Comparison of ENCODE assay signal across 24 cellular contexts in the genomic region with DNA sequence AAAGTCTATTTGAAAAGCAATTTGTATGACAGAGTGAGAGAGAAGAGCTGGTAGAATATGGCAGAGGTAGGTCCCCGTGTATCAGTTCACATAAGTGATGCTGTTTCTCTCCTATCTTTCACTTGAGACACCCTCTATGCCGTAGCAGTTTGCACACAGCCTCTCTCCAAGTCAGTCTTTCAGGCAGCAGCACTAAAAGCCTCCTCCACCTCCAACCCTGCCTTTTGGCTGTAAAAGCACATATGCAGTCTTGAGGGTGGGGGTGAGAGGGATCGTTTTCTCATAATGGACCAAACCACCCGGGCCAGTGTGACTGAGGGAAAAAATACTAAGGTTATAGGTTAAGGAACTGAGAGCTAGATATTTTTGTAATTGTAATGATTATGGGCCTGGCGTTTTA.
"Had no signal": no experiment of that assay in that cellular context is flagged by ENCODE, and none has a peak within 500 bp of the region (broad histone marks: within the 10 kb centered on the region; RNA-seq: fewer than 3 reads in every experiment).

No MANE protein-coding gene starts in this region.

- H3K27ac ChIP-seq: colonic mucosa, foreskin keratinocyte, heart right ventricle, left ventricle myocardium inferior, lower lobe of right lung, neutrophil, psoas muscle, spleen, stomach had no signal

- H3K27me3 Mint-ChIP-seq: memory B cell; stimulated activated naive B cell treated with anti-CD40 and anti-IgM and Interleukin-4, amounts not matched to agents 10 μg/mL and 1 μg/mL and 100 μg/mL, for 72 hours had no signal

- H3K36me3 ChIP-seq: colonic mucosa, heart right ventricle, left ventricle myocardium inferior, lower lobe of right lung, neutrophil, spleen, stomach had no signal

- ATAC-seq: foreskin keratinocyte; heart right ventricle; lower lobe of right lung; natural killer cell; psoas muscle; sciatic nerve; stimulated activated naive B cell treated with anti-CD40 and anti-IgM and Interleukin-4, amounts not matched to agents 10 μg/mL and 1 μg/mL and 100 μg/mL, for 72 hours had no signal

- H3K9me3 Mint-ChIP-seq: memory B cell; mesothelial cell of epicardium; natural killer cell; stimulated activated naive B cell treated with anti-CD40 and anti-IgM and Interleukin-4, amounts not matched to agents 10 μg/mL and 1 μg/mL and 100 μg/mL, for 72 hours had no signal

- H3K4me3 Mint-ChIP-seq: memory B cell; mesothelial cell of epicardium; natural killer cell; stimulated activated naive B cell treated with anti-CD40 and anti-IgM and Interleukin-4, amounts not matched to agents 10 μg/mL and 1 μg/mL and 100 μg/mL, for 72 hours had no signal

- H3K4me1 ChIP-seq: colonic mucosa, foreskin keratinocyte, heart right ventricle, left ventricle myocardium inferior, lower lobe of right lung, psoas muscle, spleen, stomach had no signal

- FAIRE-seq: endothelial cell of umbilical vein, keratinocyte, urothelium cell line had no signal

- DNase-seq: colonic mucosa; dermis blood vessel endothelial cell; erythroblast; foreskin keratinocyte; heart right ventricle; left ventricle myocardium inferior; lower lobe of right lung; natural killer cell; psoas muscle; spleen; stimulated activated CD4-positive, alpha-beta T cell treated with anti-CD3 and anti-CD28 coated beads, Interleukin-15, amount 100 ng/mL, for 24 hours; stimulated activated CD4-positive, alpha-beta T cell treated with anti-CD3 and anti-CD28 coated beads, Interleukin-1b, Interleukin-23, amount 100 ng/mL, for 48 hours; stimulated activated CD4-positive, alpha-beta T cell treated with anti-CD3 and anti-CD28 coated beads, Interleukin-4, amount 100 ng/mL, for 4 hours; stimulated activated naive B cell treated with anti-CD40 and anti-IgM and Interleukin-4, amounts not matched to agents 10 μg/mL and 1 μg/mL and 100 μg/mL, for 72 hours; stomach; substantia nigra; trophoblast cell had no signal

- H3K4me1 Mint-ChIP-seq: memory B cell; natural killer cell; stimulated activated naive B cell treated with anti-CD40 and anti-IgM and Interleukin-4, amounts not matched to agents 10 μg/mL and 1 μg/mL and 100 μg/mL, for 72 hours had no signal

- H3K4me3 ChIP-seq: colonic mucosa, heart right ventricle, left ventricle myocardium inferior, lower lobe of right lung, psoas muscle, spleen, stomach had no signal

- H3K27me3 ChIP-seq: colonic mucosa, heart right ventricle, neutrophil, spleen, stomach had no signal

- H3K36me3 Mint-ChIP-seq: memory B cell; mesothelial cell of epicardium; natural killer cell; stimulated activated naive B cell treated with anti-CD40 and anti-IgM and Interleukin-4, amounts not matched to agents 10 μg/mL and 1 μg/mL and 100 μg/mL, for 72 hours had no signal

- H3K27ac Mint-ChIP-seq: memory B cell; natural killer cell; stimulated activated naive B cell treated with anti-CD40 and anti-IgM and Interleukin-4, amounts not matched to agents 10 μg/mL and 1 μg/mL and 100 μg/mL, for 72 hours had no signal

- H3K9me3 ChIP-seq: colonic mucosa, heart right ventricle, left ventricle myocardium inferior, lower lobe of right lung, neutrophil, psoas muscle, spleen, stomach had no signal
